ENCODE assay signal across 19 cellular contexts in the genomic region with DNA sequence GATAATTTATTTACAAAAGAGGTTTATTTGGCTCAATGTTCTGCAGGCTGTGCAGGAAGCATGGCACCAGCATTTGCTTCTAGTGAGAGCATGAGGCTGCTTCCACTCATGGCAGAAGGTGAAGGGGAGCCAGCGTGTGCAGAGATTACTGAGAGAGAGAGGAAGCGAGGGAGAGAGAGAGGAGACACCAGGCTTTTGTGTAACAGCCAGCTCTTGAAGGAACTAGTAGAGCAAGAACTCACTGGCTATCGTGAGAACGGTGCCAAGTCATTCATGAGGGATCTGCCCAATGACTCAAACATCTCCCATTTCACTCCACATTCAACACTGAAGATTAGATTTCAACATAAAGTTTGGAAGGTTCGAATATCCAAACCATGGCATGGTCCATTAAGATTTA. TPM values are rescaled to one million over a fixed set of nuclear protein-coding genes. Genes with fewer than 3 reads are reported as not detected.
DNase-seq lines count a peak whose midpoint lies in the region; ATAC-seq and TF ChIP-seq lines count a peak whose summit lies in the region.
"Had no signal": no experiment of that assay in that cellular context is flagged by ENCODE, and none has a peak within 500 bp of the region (broad histone marks: within the 10 kb centered on the region; RNA-seq: fewer than 3 reads in every experiment).

No MANE protein-coding gene starts in this region.

- no peaks in the 10 kb centered on the region for H3K9me3 ChIP-seq in left lung
- H3K9me3 ChIP-seq: body of pancreas, vagina had no signal

- no peaks in the 10 kb centered on the region for H3K27me3 ChIP-seq in left lung
- H3K27me3 ChIP-seq: body of pancreas, vagina had no signal

- intact Hi-C loops in left lung (cut with DNase I): no loop called here

- H3K4me1 ChIP-seq in left lung: peaks cover 17 to 43% of the 10 kb centered on the region in 2 donors

- H3K4me3 ChIP-seq in left lung: no peak overlapping the region
- H3K4me3 ChIP-seq: body of pancreas, vagina had no signal

- peak overlapping the region; percentile 38 for H3K27ac ChIP-seq in epithelial cell of prostate
- H3K27ac ChIP-seq in left lung: no peak overlapping the region
- H3K27ac ChIP-seq: body of pancreas, vagina had no signal

- TF ChIP-seq CTCF in left lung (IDR thresholded peaks at IDR 0.05): no peak

- ATAC-seq in left lung: peak; percentile 70
- no peak for ATAC-seq in HG03565 (IDR thresholded peaks at IDR 0.05; ENCODE audit: unreplicated experiment)
- ATAC-seq in GM21529 (IDR thresholded peaks at IDR 0.05; ENCODE audit: unreplicated experiment): no peak
- ATAC-seq in HG02970 (IDR thresholded peaks at IDR 0.05; ENCODE audit: low FRiP score, unreplicated experiment): no peak
- ATAC-seq: body of pancreas had no signal

- H3K36me3 ChIP-seq in left lung: no peaks in the 10 kb centered on the region
- H3K36me3 ChIP-seq: vagina had no signal

- peak; percentile 14 for DNase-seq in AG20443 (ENCODE audit: low spot score)
- peak; percentile 24 for DNase-seq in M059J (ENCODE audit: low read depth)
- peak; percentile 80 for DNase-seq in epithelial cell of prostate (ENCODE audit: low read depth, low spot score)
- DNase-seq in left lung: peak in 1 of 2 donors; percentile 64
- DNase-seq in GM19240 (ENCODE audit: insufficient read length, low spot score): no peak
- DNase-seq: activated CD4-positive, alpha-beta T cell treated with anti-CD3 and anti-CD28 coated beads, Interleukin-2, amount 50 U/mL, for 48 hours; body of pancreas; EL; endodermal cell; H7; NCI-H1436 treated with DMSO at 0.1 percent for 48 hours; NCI-H526; stimulated activated CD4-positive, alpha-beta T cell treated with anti-CD3 and anti-CD28 coated beads, Interleukin-15, amount 100 ng/mL, for 24 hours had no signal

RNA-seq across cellular contexts. Expression of a gene that starts 12.7 kb away (rescaled TPM):
- total RNA-seq in M059J (2014; rRNA removed; shearing (Covaris generic)): 0.15 and 0.37 TPM in 2 replicates
- total RNA-seq in left lung: 10 to 100 TPM; 78.0 to 92.7 TPM
- total RNA-seq: osteoblast; T-helper 2 cell treated with Interferon-gamma antibody and Interleukin-4, amounts not matched to agents 100 ng/mL and 5 ng/mL, for 36 hours had no signal

Comparison
In these comparisons a context has a peak if more than half of its experiments do, and no peak if none do; other contexts are left out.
1. RNA of a gene that starts 12.7 kb away (total RNA-seq): 78.0 to 92.7 TPM in left lung; 0.15 to 0.37 TPM in M059J; every median in the first group is over 10 times any median in the second.